ENCODE assay signal across 6 cellular contexts in genomic region chr22:24011735-24012068, GRCh38. TPM values are rescaled to one million over a fixed set of nuclear protein-coding genes. Genes with fewer than 3 reads are reported as not detected.
DNase-seq lines count a peak whose midpoint lies in the region; TF ChIP-seq lines count a peak whose summit lies in the region.

No MANE protein-coding gene starts in this region.

- H3K4me3 ChIP-seq in GM06990 (replicated peaks; ENCODE audit: low read depth, low read length) (peak overlapping the region; percentile 68), Peyer's patch (peak overlapping the region; percentile 71 to 95 (median 91))

- H3K9me3 ChIP-seq in Peyer's patch = no peaks in the 10 kb centered on the region

- H3K27me3 ChIP-seq in GM06990 (replicated peaks; ENCODE audit: control insufficient read depth, insufficient read depth, low read length) = no peaks in the 10 kb centered on the region
- no peaks in the 10 kb centered on the region for H3K27me3 ChIP-seq in Peyer's patch

- peaks cover 0 to 8% (median 2%) of the 10 kb centered on the region in 4 donors for H3K4me1 ChIP-seq in Peyer's patch

- in situ Hi-C loops in GM13977 (cut with MboI; ENCODE audit: low pct_unique_long_range_greater_than_20kb, low sequenced_read_pairs, unreplicated experiment) = no loop called here

- TF ChIP-seq CTCF in GM06990 (IDR thresholded peaks at IDR 0.05; ENCODE audit: insufficient read depth, low read length, poor library complexity, severe bottlenecking) (no peak), Peyer's patch (IDR thresholded peaks at IDR 0.05) (no peak), GM13977 (IDR thresholded peaks at IDR 0.05; ENCODE audit: extremely low read depth, insufficient read depth, missing control alignments) (no peak)

- peak overlapping the region; percentile 79 to 89 (median 84) for H3K27ac ChIP-seq in Peyer's patch

- no peaks in the 10 kb centered on the region for H3K36me3 ChIP-seq in GM06990 (ENCODE audit: control insufficient read depth, insufficient read depth, low read length)
- H3K36me3 ChIP-seq in Peyer's patch = no peaks in the 10 kb centered on the region

- DNase-seq in GM06990 (ENCODE audit: extremely low read depth, insufficient read length) = no peak
- DNase-seq in Peyer's patch = no peak
- peak; percentile 49 for DNase-seq in iPS-NIHi11 (ENCODE audit: low spot score)
- DNase-seq in stimulated activated CD4-positive, alpha-beta T cell treated with anti-CD3 and anti-CD28 coated beads, Interleukin-4, amount 100 ng/mL, for 4 hours = no peak
- DNase-seq in stimulated activated CD8-positive, alpha-beta memory T cell treated with anti-CD3 and anti-CD28 coated beads, Interleukin-4, amount 100 ng/mL, for 48 hours = no peak
- no peak for DNase-seq in GM13977 (ENCODE audit: low spot score)

- no peak for TF ChIP-seq POLR2A in Peyer's patch (IDR thresholded peaks at IDR 0.05)

RNA-seq across cellular contexts. Expression of gene CABIN1, which starts 0.6 kb away (rescaled TPM):
- 100 to 1,000 TPM in 1 of 4 donors, 10 to 100 TPM in 3; 69.4 to 166 (median 93.5) TPM for total RNA-seq in Peyer's patch

RNA-seq across cellular contexts. Expression of gene GSTT4, which starts 6.4 kb away (rescaled TPM):
- total RNA-seq in Peyer's patch = not detected

RNA-seq across cellular contexts. Expression of gene GSTT2, which starts 31.8 kb away (rescaled TPM):
- total RNA-seq in Peyer's patch = not detected

RNA-seq across cellular contexts. Expression of gene DDT, which starts 37.5 kb away (rescaled TPM):
- total RNA-seq in Peyer's patch = 100 to 1,000 TPM; 225 to 338 (median 285) TPM

RNA-seq across cellular contexts. Expression of gene DDTL, which starts 45.0 kb away (rescaled TPM):
- 1 to 10 TPM in 2 of 4 donors, under 1 TPM in 1, not detected in 1; 0.67 to 9.9 (median 6.3) TPM for total RNA-seq in Peyer's patch
